10 cellular contexts compared by ENCODE assay signal in genomic region chr10:71647526-71648354, GRCh38.
DNase-seq lines count a peak whose midpoint lies in the region; ATAC-seq and TF ChIP-seq lines count a peak whose summit lies in the region.
"Had no signal": no experiment of that assay in that cellular context is flagged by ENCODE, and none has a peak within 500 bp of the region (broad histone marks: within the 10 kb centered on the region; RNA-seq: fewer than 3 reads in every experiment).

No MANE protein-coding gene starts in this region.

- no peak overlapping the region for H3K4me3 ChIP-seq in endodermal cell (ENCODE audit: low read length)
- H3K4me3 ChIP-seq: uterus had no signal

- H3K27ac ChIP-seq in endodermal cell (ENCODE audit: low read depth, low read length) = no peak overlapping the region
- H3K27ac ChIP-seq: uterus had no signal

- H3K27me3 ChIP-seq in endodermal cell (ENCODE audit: control insufficient read depth, insufficient read depth, low read length, poor library complexity, severe bottlenecking) = no peaks in the 10 kb centered on the region
- H3K27me3 ChIP-seq: uterus had no signal

- no peaks in the 10 kb centered on the region for H3K36me3 ChIP-seq in endodermal cell (ENCODE audit: control insufficient read depth, insufficient read depth, low read length)
- H3K36me3 ChIP-seq: uterus had no signal

- peaks cover 3% of the 10 kb centered on the region for H3K27me3 Mint-ChIP-seq in endodermal cell (ENCODE audit: insufficient read depth)
- peaks cover 41% of the 10 kb centered on the region for H3K27me3 Mint-ChIP-seq in progenitor cell of endocrine pancreas

- H3K4me3 Mint-ChIP-seq in endodermal cell (no peak overlapping the region), progenitor cell of endocrine pancreas (ENCODE audit: low read depth) (no peak overlapping the region)

- TF ChIP-seq CTCF in endodermal cell (conservative IDR thresholded peaks at IDR 0.05) = peak; percentile 90
- TF ChIP-seq CTCF in progenitor cell of endocrine pancreas (IDR thresholded peaks at IDR 0.05; ENCODE audit: unreplicated experiment) = peak; percentile 66

- DNase-seq in ELR (ENCODE audit: low read depth) (peak; percentile 41), NCI-H1694 treated with DMSO at 0.1 percent for 48 hours (lab: John Stamatoyannopoulos, UW) (peak; percentile 74), endodermal cell (peak; percentile 85), progenitor cell of endocrine pancreas (ENCODE audit: low spot score, unreplicated experiment) (no peak), NCI-H2081 (lab: John Stamatoyannopoulos, UW) (no peak), NCI-H2196 treated with DMSO at 0.1 percent for 48 hours (lab: John Stamatoyannopoulos, UW; ENCODE audit: unreplicated experiment) (no peak), NOMO-1 treated with DMSO at 0.1 percent for 48 hours (lab: John Stamatoyannopoulos, UW; ENCODE audit: unreplicated experiment) (no peak)
- DNase-seq: activated CD4-positive, alpha-beta T cell treated with anti-CD3 and anti-CD28 coated beads for 1 hour had no signal

- H3K9me3 Mint-ChIP-seq in endodermal cell (no peaks in the 10 kb centered on the region), progenitor cell of endocrine pancreas (ENCODE audit: low read depth) (no peaks in the 10 kb centered on the region)

- 66 to 83% methylated on average over 9 to 15 of the region's 15 CpGs for WGBS in endodermal cell (ENCODE audit: insufficient coverage in 1 of 2, insufficient read length in 1 of 2), 2 experiments

- peaks cover 19% of the 10 kb centered on the region for H3K4me1 ChIP-seq in endodermal cell (ENCODE audit: control insufficient read depth, insufficient read depth, low read length)
- H3K4me1 ChIP-seq: uterus had no signal

- no peak overlapping the region for H3K9ac ChIP-seq in endodermal cell (ENCODE audit: extremely low read depth, low read length, poor library complexity, severe bottlenecking)

- H3K4me1 Mint-ChIP-seq in endodermal cell = peaks cover 30% of the 10 kb centered on the region
- no peaks in the 10 kb centered on the region for H3K4me1 Mint-ChIP-seq in progenitor cell of endocrine pancreas (ENCODE audit: low read depth)

- no peak for ATAC-seq in HG03571 (IDR thresholded peaks at IDR 0.05; ENCODE audit: unreplicated experiment)

- H3K27ac Mint-ChIP-seq in endodermal cell = no peak overlapping the region
- no peak overlapping the region for H3K27ac Mint-ChIP-seq in progenitor cell of endocrine pancreas

- H3K36me3 Mint-ChIP-seq in endodermal cell (ENCODE audit: low read depth) (no peaks in the 10 kb centered on the region), progenitor cell of endocrine pancreas (ENCODE audit: insufficient read depth) (no peaks in the 10 kb centered on the region)

- no peaks in the 10 kb centered on the region for H3K9me3 ChIP-seq in endodermal cell (ENCODE audit: control insufficient read depth, low read length)
- H3K9me3 ChIP-seq: uterus had no signal

Comparison
In these comparisons a context has a peak if more than half of its experiments do, and no peak if none do; other contexts are left out.
1. DNase-seq: peak in ELR (single experiment), NCI-H1694 treated with DMSO at 0.1 percent for 48 hours (single experiment) and endodermal cell (single experiment); none in progenitor cell of endocrine pancreas (single experiment), NCI-H2081 (0 of 2), NCI-H2196 treated with DMSO at 0.1 percent for 48 hours (single experiment) and NOMO-1 treated with DMSO at 0.1 percent for 48 hours (single experiment).